In genomic region chr9:116218399-116218798, GRCh38 we compare ENCODE assay signal across 35 cellular contexts.
"Had no signal": no experiment of that assay in that cellular context is flagged by ENCODE, and none has a peak within 500 bp of the region (broad histone marks: within the 10 kb centered on the region; RNA-seq: fewer than 3 reads in every experiment).

No MANE protein-coding gene starts in this region.

- H3K4me2 ChIP-seq: KMS-11 had no signal

- H3K9ac ChIP-seq: KMS-11 had no signal

- H3K36me3 ChIP-seq: MG63 had no signal

- H3K4me3 ChIP-seq: MG63 had no signal

- H3K27me3 ChIP-seq: MG63 had no signal

- H3K9me3 ChIP-seq: MG63 had no signal

- DNase-seq: Karpas-422, Kasumi-1, KG1, MG63, MV-4-11, NCI-H1048, NCI-H1092, NCI-H1092 treated with DMSO at 0.1 percent for 48 hours, NCI-H1105, NCI-H1105 treated with DMSO at 0.1 percent for 48 hours, NCI-H1417, NCI-H1417 treated with DMSO at 0.1 percent for 48 hours, NCI-H1436, NCI-H1436 treated with DMSO at 0.1 percent for 48 hours, NCI-H146, NCI-H1694, NCI-H1694 treated with DMSO at 0.1 percent for 48 hours, NCI-H187, NCI-H187 treated with DMSO at 0.1 percent for 48 hours, NCI-H1930, NCI-H2029, NCI-H2029 treated with DMSO at 0.1 percent for 48 hours, NCI-H2081, NCI-H2081 treated with DMSO at 0.1 percent for 48 hours, NCI-H2107, NCI-H2171, NCI-H2171 treated with DMSO at 0.1 percent for 48 hours, NCI-H2227 treated with DMSO at 0.1 percent for 48 hours, NCI-H226, NCI-H345, NCI-H446, NCI-H446 treated with DMSO at 0.1 percent for 48 hours, NCI-H510A, NCI-H510A treated with DMSO at 0.1 percent for 48 hours had no signal

- H3K27ac ChIP-seq: KMS-11 had no signal
